Comparison of ENCODE assay signal across 24 cellular contexts in genomic region chr3:181302960-181303359, GRCh38.
"Had no signal": no experiment of that assay in that cellular context is flagged by ENCODE, and none has a peak within 500 bp of the region (broad histone marks: within the 10 kb centered on the region; RNA-seq: fewer than 3 reads in every experiment).

No MANE protein-coding gene starts in this region.

- H3K27ac Mint-ChIP-seq: effector memory CD8-positive, alpha-beta T cell; memory B cell; natural killer cell treated with Interleukin-12 subunit alpha and Interleukin-12 subunit beta and Interleukin-15 and Interleukin-18, amount 100 ng/mL, for 72 hours; neural progenitor cell; stimulated activated naive B cell treated with anti-CD40 and anti-IgM and Interleukin-4, amounts not matched to agents 10 μg/mL and 1 μg/mL and 100 μg/mL, for 72 hours; stimulated activated naive CD8-positive, alpha-beta T cell treated with anti-CD3 and anti-CD28 coated beads, Interleukin-15, amount 100 ng/mL, for 72 hours had no signal

- H2AFZ ChIP-seq: neural progenitor cell had no signal

- H3K9me3 ChIP-seq: esophagus squamous epithelium, left ventricle myocardium inferior, lower lobe of right lung, ovary, right atrium auricular region, testis, tibial nerve, upper lobe of right lung, vagina had no signal

- H3K27ac ChIP-seq: esophagus squamous epithelium, left ventricle myocardium inferior, lower lobe of right lung, neural progenitor cell, ovary, right atrium auricular region, sigmoid colon, skin epidermis, testis, tibial nerve, upper lobe of right lung, vagina had no signal

- H3K4me1 Mint-ChIP-seq: memory B cell; neural progenitor cell; stimulated activated naive B cell treated with anti-CD40 and anti-IgM and Interleukin-4, amounts not matched to agents 10 μg/mL and 1 μg/mL and 100 μg/mL, for 72 hours; stimulated activated naive CD8-positive, alpha-beta T cell treated with anti-CD3 and anti-CD28 coated beads, Interleukin-15, amount 100 ng/mL, for 72 hours had no signal

- H3K36me3 ChIP-seq: esophagus squamous epithelium, left ventricle myocardium inferior, lower lobe of right lung, neural progenitor cell, ovary, right atrium auricular region, sigmoid colon, tibial nerve, upper lobe of right lung, vagina had no signal

- DNase-seq: effector memory CD8-positive, alpha-beta T cell; esophagus squamous epithelium; foreskin fibroblast; kidney; left cardiac atrium; left ventricle myocardium inferior; lower lobe of right lung; midbrain; nucleus accumbens; ovary; sigmoid colon; stimulated activated CD4-positive, alpha-beta T cell treated with anti-CD3 and anti-CD28 coated beads, Interleukin-2, amount 100 ng/mL, for 24 hours; stimulated activated CD4-positive, alpha-beta T cell treated with anti-CD3 and anti-CD28 coated beads, Interleukin-4, amount 100 ng/mL, for 4 hours; stimulated activated naive B cell treated with anti-CD40 and anti-IgM and Interleukin-4, amounts not matched to agents 10 μg/mL and 1 μg/mL and 100 μg/mL, for 72 hours; stimulated activated naive CD8-positive, alpha-beta T cell treated with anti-CD3 and anti-CD28 coated beads, Interleukin-15, amount 100 ng/mL, for 72 hours; testis; upper lobe of right lung had no signal

- H3K27me3 ChIP-seq: esophagus squamous epithelium, neural progenitor cell, ovary, right atrium auricular region, sigmoid colon, testis, tibial nerve, upper lobe of right lung, vagina had no signal

- H3K4me3 Mint-ChIP-seq: effector memory CD8-positive, alpha-beta T cell; memory B cell; natural killer cell treated with Interleukin-12 subunit alpha and Interleukin-12 subunit beta and Interleukin-15 and Interleukin-18, amount 100 ng/mL, for 72 hours; neural progenitor cell; stimulated activated naive B cell treated with anti-CD40 and anti-IgM and Interleukin-4, amounts not matched to agents 10 μg/mL and 1 μg/mL and 100 μg/mL, for 72 hours; stimulated activated naive CD8-positive, alpha-beta T cell treated with anti-CD3 and anti-CD28 coated beads, Interleukin-15, amount 100 ng/mL, for 72 hours had no signal

- H3K4me3 ChIP-seq: esophagus squamous epithelium, left ventricle myocardium inferior, lower lobe of right lung, neural progenitor cell, ovary, right atrium auricular region, sigmoid colon, skin epidermis, testis, tibial nerve, upper lobe of right lung, vagina had no signal

- H3K27me3 Mint-ChIP-seq: effector memory CD8-positive, alpha-beta T cell; natural killer cell treated with Interleukin-12 subunit alpha and Interleukin-12 subunit beta and Interleukin-15 and Interleukin-18, amount 100 ng/mL, for 72 hours had no signal

- H3K36me3 Mint-ChIP-seq: memory B cell; neural progenitor cell; stimulated activated naive B cell treated with anti-CD40 and anti-IgM and Interleukin-4, amounts not matched to agents 10 μg/mL and 1 μg/mL and 100 μg/mL, for 72 hours had no signal

- H3K4me1 ChIP-seq: esophagus squamous epithelium, left ventricle myocardium inferior, lower lobe of right lung, right atrium auricular region, sigmoid colon, testis, tibial nerve, upper lobe of right lung, vagina had no signal
